ENCODE assay signal across 8 cellular contexts in the genomic region with DNA sequence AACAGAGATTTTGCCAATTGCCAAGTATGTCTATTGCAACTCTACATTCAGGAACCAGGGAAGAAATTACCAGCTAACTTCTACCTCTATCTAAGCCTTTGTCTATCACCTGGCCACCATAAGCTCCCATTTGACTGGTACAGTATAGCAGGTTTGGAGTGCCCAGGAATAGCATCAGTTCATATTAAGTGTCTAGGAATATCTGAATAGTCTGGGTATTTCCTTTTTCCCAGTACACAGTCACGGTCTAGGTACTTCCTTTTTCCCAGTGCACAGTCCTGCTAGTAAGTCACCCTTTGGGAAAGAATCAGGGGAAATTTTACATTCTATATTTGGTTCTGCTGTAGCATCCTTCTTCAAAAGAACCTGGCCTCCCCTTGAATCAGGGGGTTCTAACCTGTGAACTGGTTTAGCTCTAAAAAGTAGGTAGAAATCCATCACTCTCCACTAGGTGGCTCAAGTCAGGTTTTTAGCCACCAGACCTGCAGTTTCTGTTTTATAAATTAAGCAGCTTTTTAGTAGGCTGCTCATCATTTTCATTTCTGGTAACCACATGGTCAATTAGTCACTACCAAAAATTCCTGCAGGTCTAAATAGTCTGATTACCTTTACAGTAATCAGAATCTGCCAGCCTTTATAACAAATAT. TPM values are rescaled to one million over a fixed set of nuclear protein-coding genes. Genes with fewer than 3 reads are reported as not detected.
DNase-seq lines count a peak whose midpoint lies in the region; ATAC-seq lines count a peak whose summit lies in the region.

No MANE protein-coding gene starts in this region.

- intact Hi-C loops in activated CD4-positive, alpha-beta T cell treated with anti-CD3 and anti-CD28 coated beads, Interleukin-2, amount 10 ng/mL, durations not matched to agents 24 days and 14 days (cut with micrococcal nuclease) = loop anchor here (1.0 to 5.0 kb wide), 2 partner anchors 51 to 314 kb away; partner anchors contain the start of gene DNAJC10
- intact Hi-C loops in left colon (cut with DNase I, micrococcal nuclease) = no loop called here

- ATAC-seq in GM19455 (IDR thresholded peaks at IDR 0.05; ENCODE audit: unreplicated experiment) (peak; percentile 86), HG03432 (IDR thresholded peaks at IDR 0.05; ENCODE audit: unreplicated experiment) (peak; percentile 89), left colon (no peak)

- H3K9me3 Mint-ChIP-seq in activated CD4-positive, alpha-beta T cell treated with anti-CD3 and anti-CD28 coated beads, Interleukin-2, amount 10 ng/mL, durations not matched to agents 24 days and 14 days = no peaks in the 10 kb centered on the region

- peaks cover 8% of the 10 kb centered on the region for H3K27me3 Mint-ChIP-seq in activated CD4-positive, alpha-beta T cell treated with anti-CD3 and anti-CD28 coated beads, Interleukin-2, amount 10 ng/mL, durations not matched to agents 24 days and 14 days

- peak; percentile 73 for DNase-seq in activated CD4-positive, alpha-beta T cell treated with anti-CD3 and anti-CD28 coated beads, Interleukin-2, amount 10 ng/mL, durations not matched to agents 24 days and 14 days
- DNase-seq in activated CD4-positive, alpha-beta T cell treated with anti-CD3 and anti-CD28 coated beads, Interleukin-2, amount 50 U/mL, for 48 hours = no peak
- DNase-seq in SW480 (ENCODE audit: low spot score) = peak; percentile 35
- peak; percentile 46 for DNase-seq in iPS-NIHi7 (ENCODE audit: extremely low spot score)
- DNase-seq in midbrain (lab: John Stamatoyannopoulos, UW) = no peak
- no peak for DNase-seq in left colon

- H3K4me1 Mint-ChIP-seq in activated CD4-positive, alpha-beta T cell treated with anti-CD3 and anti-CD28 coated beads, Interleukin-2, amount 10 ng/mL, durations not matched to agents 24 days and 14 days = peaks cover 3% of the 10 kb centered on the region

- no peak overlapping the region for H3K27ac Mint-ChIP-seq in activated CD4-positive, alpha-beta T cell treated with anti-CD3 and anti-CD28 coated beads, Interleukin-2, amount 10 ng/mL, durations not matched to agents 24 days and 14 days

- no peaks in the 10 kb centered on the region for H3K36me3 Mint-ChIP-seq in activated CD4-positive, alpha-beta T cell treated with anti-CD3 and anti-CD28 coated beads, Interleukin-2, amount 10 ng/mL, durations not matched to agents 24 days and 14 days (ENCODE audit: low read depth)

- H3K4me3 Mint-ChIP-seq in activated CD4-positive, alpha-beta T cell treated with anti-CD3 and anti-CD28 coated beads, Interleukin-2, amount 10 ng/mL, durations not matched to agents 24 days and 14 days = no peak overlapping the region

RNA-seq across cellular contexts. Expression of gene DNAJC10, which starts 49.3 kb away (rescaled TPM):
- 68.2 and 75.1 TPM in 2 replicates for total RNA-seq in activated CD4-positive, alpha-beta T cell treated with anti-CD3 and anti-CD28 coated beads, Interleukin-2, amount 10 ng/mL, durations not matched to agents 24 days and 14 days
- 10 to 100 TPM; 74.7 to 78.9 TPM for total RNA-seq in left colon

Comparison
In these comparisons a context has a peak if more than half of its experiments do, and no peak if none do; other contexts are left out.
1. DNase-seq: peak in activated CD4-positive, alpha-beta T cell treated with anti-CD3 and anti-CD28 coated beads, Interleukin-2, amount 10 ng/mL, durations not matched to agents 24 days and 14 days (single experiment), SW480 (single experiment) and iPS-NIHi7 (single experiment); none in activated CD4-positive, alpha-beta T cell treated with anti-CD3 and anti-CD28 coated beads, Interleukin-2, amount 50 U/mL, for 48 hours (0 of 2), midbrain (single experiment) and left colon (0 of 2).